Comparison of ENCODE assay signal across 1 cellular context in genomic region chr16:28879261-28879840, GRCh38.
TF ChIP-seq lines count a peak whose summit lies in the region.

No MANE protein-coding gene starts in this region.

TF ChIP-seq in endothelial cell of umbilical vein, 7 proteins besides CTCF, POLR2A, EP300 and RAD21:
- TF ChIP-seq EZH2 (IDR thresholded peaks at IDR 0.05; ENCODE audit: borderline replicate concordance, low read depth, low read length, severe bottlenecking) (no peak), MAX (IDR thresholded peaks at IDR 0.05; ENCODE audit: insufficient read depth, insufficient read length) (no peak), POLR2AphosphoS5 (IDR thresholded peaks at IDR 0.05; ENCODE audit: insufficient read depth, low read depth, low read length) (no peak), GATA2 (IDR thresholded peaks at IDR 0.05; ENCODE audit: insufficient read depth, insufficient read length, low read depth, low read length) (no peak)
